In the genomic region with DNA sequence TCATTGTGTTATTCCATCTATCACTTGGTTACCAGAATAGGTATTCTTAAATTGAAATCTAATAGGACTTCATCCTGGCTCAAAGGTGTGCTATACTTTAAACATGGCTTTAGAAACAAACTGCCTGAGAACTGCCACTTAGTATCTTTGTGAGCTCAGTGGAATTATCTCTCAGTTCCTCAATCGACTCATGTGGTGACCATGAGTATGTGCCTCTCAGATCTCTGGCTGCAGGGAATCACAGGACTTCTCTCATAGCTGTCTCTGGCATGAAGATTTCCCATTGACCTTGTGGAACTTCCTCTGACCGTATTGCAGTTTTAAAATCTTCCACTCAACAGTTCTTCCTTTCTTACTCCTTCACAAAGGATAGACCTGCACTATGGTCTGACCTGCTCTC, we compare ENCODE assay signal across 1 cellular context.
TF ChIP-seq lines count a peak whose summit lies in the region.

No MANE protein-coding gene starts in this region.

TF ChIP-seq in GM12878, 131 proteins besides CTCF, POLR2A, EP300 and RAD21:
- TF ChIP-seq SMARCA5 (IDR thresholded peaks at IDR 0.05) = no peak
- TF ChIP-seq TARDBP (IDR thresholded peaks at IDR 0.05; ENCODE audit: borderline replicate concordance) = no peak
- TF ChIP-seq ZNF207 (IDR thresholded peaks at IDR 0.05; ENCODE audit: borderline replicate concordance) = no peak
- no peak for TF ChIP-seq TCF7 (IDR thresholded peaks at IDR 0.05; ENCODE audit: borderline replicate concordance)
- TF ChIP-seq SPI1 (IDR thresholded peaks at IDR 0.05; ENCODE audit: borderline replicate concordance, insufficient read depth, low read depth, low read length) = peak; percentile 55; the same call in 1 of the 2 replicates
TF ChIP-seq in GM12878: peak in this region for 1.
